Comparison of ENCODE assay signal across 24 cellular contexts in the genomic region with DNA sequence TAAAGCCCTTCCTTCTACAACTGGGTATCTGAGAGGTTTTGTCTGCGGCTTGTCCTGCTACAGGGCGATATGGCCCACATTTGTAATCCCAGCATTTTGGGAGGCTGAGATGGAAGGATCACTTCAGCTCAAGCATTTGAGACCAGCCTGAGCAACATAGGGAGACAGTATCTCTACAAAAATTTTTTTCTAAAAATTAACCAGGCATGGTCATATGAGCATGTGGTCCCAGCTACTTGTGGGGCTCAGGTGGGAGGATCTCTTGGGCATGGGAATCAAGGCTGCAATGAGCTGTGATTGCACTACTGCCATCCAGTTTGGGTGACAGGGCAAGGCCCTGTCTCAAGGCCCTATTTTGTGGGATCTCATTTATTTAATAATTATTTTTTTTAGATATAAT.
DNase-seq lines count a peak whose midpoint lies in the region; ATAC-seq and TF ChIP-seq lines count a peak whose summit lies in the region.
"Had no signal": no experiment of that assay in that cellular context is flagged by ENCODE, and none has a peak within 500 bp of the region (broad histone marks: within the 10 kb centered on the region; RNA-seq: fewer than 3 reads in every experiment).

No MANE protein-coding gene starts in this region.

- H3K4me3 Mint-ChIP-seq in neural progenitor cell = no peak overlapping the region
- no peak overlapping the region for H3K4me3 Mint-ChIP-seq in CD4-positive, alpha-beta memory T cell
- H3K4me3 Mint-ChIP-seq: activated CD4-positive, alpha-beta T cell treated with anti-CD3 and anti-CD28 coated beads, Interleukin-2, amount 10 ng/mL, durations not matched to agents 7 days and 5 days; activated naive CD4-positive, alpha-beta T cell treated with anti-CD3 and anti-CD28 coated beads for 36 hours; CD4-positive, CD25-positive, alpha-beta regulatory T cell; IgD-negative memory B cell; stimulated activated naive CD8-positive, alpha-beta T cell treated with anti-CD3 and anti-CD28 coated beads, Interleukin-15, Interleukin-2, amounts not matched to agents 100 ng/mL and 50 ng/mL, for 24 hours had no signal

- H3K36me3 Mint-ChIP-seq in neural progenitor cell = no peaks in the 10 kb centered on the region
- H3K36me3 Mint-ChIP-seq in CD4-positive, alpha-beta memory T cell = no peaks in the 10 kb centered on the region
- H3K36me3 Mint-ChIP-seq: CD4-positive, CD25-positive, alpha-beta regulatory T cell; IgD-negative memory B cell had no signal

- H3K27me3 ChIP-seq in neural progenitor cell = no peaks in the 10 kb centered on the region
- H3K27me3 ChIP-seq in HAP-1 (ENCODE audit: low read depth) = no peaks in the 10 kb centered on the region
- no peaks in the 10 kb centered on the region for H3K27me3 ChIP-seq in mammary epithelial cell (ENCODE audit: insufficient read depth, low read length)
- H3K27me3 ChIP-seq in CD4-positive, alpha-beta memory T cell (ENCODE audit: insufficient read depth, low read length) = no peaks in the 10 kb centered on the region
- H3K27me3 ChIP-seq: breast epithelium, ovary had no signal

- H3K4me1 ChIP-seq in neural progenitor cell = peaks cover 19% of the 10 kb centered on the region
- H3K4me1 ChIP-seq in HAP-1 = peaks cover 22% of the 10 kb centered on the region
- H3K4me1 ChIP-seq in mammary epithelial cell (ENCODE audit: insufficient read depth, low read length) = no peaks in the 10 kb centered on the region
- no peaks in the 10 kb centered on the region for H3K4me1 ChIP-seq in CD4-positive, alpha-beta memory T cell (ENCODE audit: insufficient read depth, low read length)
- H3K4me1 ChIP-seq: breast epithelium had no signal

- dilution Hi-C loops in mammary epithelial cell (cut with HindIII; ENCODE audit: low sequenced_read_pairs) = no loop called here

- H3K36me3 ChIP-seq in neural progenitor cell (no peaks in the 10 kb centered on the region), HAP-1 (replicated peaks) (no peaks in the 10 kb centered on the region), mammary epithelial cell (ENCODE audit: insufficient read depth, low read length) (no peaks in the 10 kb centered on the region)
- no peaks in the 10 kb centered on the region for H3K36me3 ChIP-seq in CD4-positive, alpha-beta memory T cell (ENCODE audit: insufficient read depth, low read length)
- H3K36me3 ChIP-seq: breast epithelium, ovary had no signal

- H3K9me3 ChIP-seq in neural progenitor cell (ENCODE audit: low read depth) (no peaks in the 10 kb centered on the region), HAP-1 (no peaks in the 10 kb centered on the region), mammary epithelial cell (replicated peaks; ENCODE audit: insufficient read depth, low read length) (no peaks in the 10 kb centered on the region)
- no peaks in the 10 kb centered on the region for H3K9me3 ChIP-seq in CD4-positive, alpha-beta memory T cell (ENCODE audit: control insufficient read depth in 1 of 2, low read length in 2 of 2)
- H3K9me3 ChIP-seq: breast epithelium, ovary had no signal

- H2AFZ ChIP-seq in neural progenitor cell (replicated peaks) (peak overlapping the region; percentile 79), mammary epithelial cell (ENCODE audit: low read depth, low read length) (no peak overlapping the region)

- H3F3A ChIP-seq in neural progenitor cell (ENCODE audit: low read depth) = peaks cover 22% of the 10 kb centered on the region

- POLR2A ChIA-PET in CD4-positive, alpha-beta memory T cell (lab: Charles Lee; ENCODE audit: partially characterized antibody) = no interaction called here

- BruUV-seq in mammary epithelial cell (replicated peaks; lab: Mats Ljungman, UMichigan) = no TSS peak

- H3K79me2 ChIP-seq in neural progenitor cell (ENCODE audit: low read depth) (no peaks in the 10 kb centered on the region), mammary epithelial cell (ENCODE audit: insufficient read depth, low read length) (no peaks in the 10 kb centered on the region)

- no peaks in the 10 kb centered on the region for H3K27me3 Mint-ChIP-seq in neural progenitor cell (ENCODE audit: insufficient read depth, low read depth)
- H3K27me3 Mint-ChIP-seq in CD4-positive, alpha-beta memory T cell = no peaks in the 10 kb centered on the region
- H3K27me3 Mint-ChIP-seq: activated CD4-positive, alpha-beta T cell treated with anti-CD3 and anti-CD28 coated beads, Interleukin-2, amount 10 ng/mL, durations not matched to agents 7 days and 5 days; CD4-positive, CD25-positive, alpha-beta regulatory T cell; IgD-negative memory B cell; stimulated activated naive CD8-positive, alpha-beta T cell treated with anti-CD3 and anti-CD28 coated beads, Interleukin-15, Interleukin-2, amounts not matched to agents 100 ng/mL and 50 ng/mL, for 24 hours had no signal

- H3K9me3 Mint-ChIP-seq in neural progenitor cell = no peaks in the 10 kb centered on the region
- H3K9me3 Mint-ChIP-seq in CD4-positive, alpha-beta memory T cell = peaks cover 0 to 15% (median 7%) of the 10 kb centered on the region in 8 donors
- H3K9me3 Mint-ChIP-seq: activated CD4-positive, alpha-beta T cell treated with anti-CD3 and anti-CD28 coated beads, Interleukin-2, amount 10 ng/mL, durations not matched to agents 7 days and 5 days; stimulated activated naive CD8-positive, alpha-beta T cell treated with anti-CD3 and anti-CD28 coated beads, Interleukin-15, Interleukin-2, amounts not matched to agents 100 ng/mL and 50 ng/mL, for 24 hours had no signal

- H4K20me1 ChIP-seq in neural progenitor cell (ENCODE audit: low read depth) (no peaks in the 10 kb centered on the region), mammary epithelial cell (ENCODE audit: insufficient read depth, low read length) (no peaks in the 10 kb centered on the region)

- H3K27ac Mint-ChIP-seq in neural progenitor cell = peak overlapping the region; percentile 95
- H3K27ac Mint-ChIP-seq in CD4-positive, alpha-beta memory T cell = no peak overlapping the region
- H3K27ac Mint-ChIP-seq: activated CD4-positive, alpha-beta T cell treated with anti-CD3 and anti-CD28 coated beads, Interleukin-2, amount 10 ng/mL, durations not matched to agents 7 days and 5 days; activated naive CD4-positive, alpha-beta T cell treated with anti-CD3 and anti-CD28 coated beads for 36 hours; CD4-positive, CD25-positive, alpha-beta regulatory T cell; IgD-negative memory B cell; stimulated activated naive CD8-positive, alpha-beta T cell treated with anti-CD3 and anti-CD28 coated beads, Interleukin-15, Interleukin-2, amounts not matched to agents 100 ng/mL and 50 ng/mL, for 24 hours had no signal

- TF ChIP-seq CTCF in VCaP (conservative IDR thresholded peaks at IDR 0.05) (no peak), neural progenitor cell (IDR thresholded peaks at IDR 0.05) (no peak), mammary epithelial cell (conservative IDR thresholded peaks at IDR 0.05 in 1 of 2, IDR thresholded peaks at IDR 0.05 in 1 of 2; ENCODE audit: extremely low read depth in 1 of 2, insufficient read depth in 1 of 2, low read depth in 1 of 2, low read length in 2 of 2) (no peak)

- 100% methylated on average over 2 of the region's 2 CpGs for WGBS in mammary epithelial cell (ENCODE audit: low coverage, missing lambda C conversion rate)

- DNase-seq in Caki2 (ENCODE audit: low read depth) (peak; percentile 20), glomerular visceral epithelial cell (ENCODE audit: extremely low spot score) (peak; percentile 17), neural progenitor cell (ENCODE audit: low spot score) (no peak), HAP-1 (ENCODE audit: low spot score in 2 of 2) (no peak), mammary epithelial cell (no peak)
- no peak for DNase-seq in CD4-positive, alpha-beta memory T cell
- DNase-seq: activated CD4-positive, alpha-beta T cell treated with anti-CD3 and anti-CD28 coated beads, Interleukin-2, amount 10 ng/mL, durations not matched to agents 7 days and 5 days; activated naive CD4-positive, alpha-beta T cell treated with anti-CD3 and anti-CD28 coated beads for 36 hours; activated T-cell treated with anti-CD3 and anti-CD28 coated beads, Interleukin-2, amount 50 U/mL, for 48 hours; CD4-positive, CD25-positive, alpha-beta regulatory T cell; cortex of kidney; DMS 273 treated with DMSO at 0.1 percent for 48 hours; kidney; NCI-H1417; NCI-H2081 treated with DMSO at 0.1 percent for 48 hours; OCI-M1; ovary; right cardiac atrium had no signal

- CTCF ChIA-PET in mammary epithelial cell (lab: Charles Lee; ENCODE audit: low non-redundant PET) = no interaction called here
- CTCF ChIA-PET in CD4-positive, alpha-beta memory T cell (lab: Charles Lee; ENCODE audit: partially characterized antibody) = no interaction called here

- peaks cover 29% of the 10 kb centered on the region for H3K4me1 Mint-ChIP-seq in neural progenitor cell
- no peaks in the 10 kb centered on the region for H3K4me1 Mint-ChIP-seq in CD4-positive, alpha-beta memory T cell
- H3K4me1 Mint-ChIP-seq: activated CD4-positive, alpha-beta T cell treated with anti-CD3 and anti-CD28 coated beads, Interleukin-2, amount 10 ng/mL, durations not matched to agents 7 days and 5 days; CD4-positive, CD25-positive, alpha-beta regulatory T cell; IgD-negative memory B cell had no signal

- no peak overlapping the region for H3K9ac ChIP-seq in neural progenitor cell
- H3K9ac ChIP-seq in mammary epithelial cell (ENCODE audit: insufficient read depth, low read length) = no peak overlapping the region

- H3K4me2 ChIP-seq in neural progenitor cell (no peak overlapping the region), mammary epithelial cell (ENCODE audit: insufficient read depth, low read depth, low read length) (no peak overlapping the region)

- in situ Hi-C loops in Caki2 (cut with HindIII; ENCODE audit: low pct_unique_long_range_greater_than_20kb, low sequenced_read_pairs) = no loop called here
- in situ Hi-C loops in HAP-1 (cut with MboI; ENCODE audit: low sequenced_read_pairs) = no loop called here
- in situ Hi-C loops in mammary epithelial cell (cut with MboI; ENCODE audit: low sequenced_read_pairs in 2 of 2) = no loop called here

- H3K4me3 ChIP-seq in neural progenitor cell = no peak overlapping the region
- H3K4me3 ChIP-seq in HAP-1 = no peak overlapping the region
- H3K4me3 ChIP-seq in mammary epithelial cell (replicated peaks in 1 of 3; ENCODE audit: insufficient read depth in 1 of 3, low read depth in 2 of 3, low read length in 3 of 3) = no peak overlapping the region
- no peak overlapping the region for H3K4me3 ChIP-seq in CD4-positive, alpha-beta memory T cell (ENCODE audit: low read length in 2 of 2)
- H3K4me3 ChIP-seq: breast epithelium, ovary had no signal

- H3K27ac ChIP-seq in VCaP (peak overlapping the region; percentile 24; the same call in 1 of the 2 replicates), neural progenitor cell (no peak overlapping the region), mammary epithelial cell (ENCODE audit: insufficient read depth, low read depth, low read length) (no peak overlapping the region)
- H3K27ac ChIP-seq in CD4-positive, alpha-beta memory T cell (ENCODE audit: low read depth, low read length) = no peak overlapping the region
- H3K27ac ChIP-seq: 22Rv1, breast epithelium, ovary had no signal

- ATAC-seq in HG03342 (IDR thresholded peaks at IDR 0.05; ENCODE audit: unreplicated experiment) = no peak
- ATAC-seq: right cardiac atrium had no signal

- intact Hi-C loops in mammary epithelial cell (cut with micrococcal nuclease) = no loop called here
- intact Hi-C loops in CD4-positive, alpha-beta memory T cell (cut with micrococcal nuclease) = no loop called here

Comparison
In these comparisons a context has a peak if more than half of its experiments do, and no peak if none do; other contexts are left out.
1. DNase-seq: peak in Caki2 (single experiment) and glomerular visceral epithelial cell (single experiment); none in neural progenitor cell (single experiment), HAP-1 (0 of 2), mammary epithelial cell (single experiment) and CD4-positive, alpha-beta memory T cell (0 of 5).